Comparison of ENCODE assay signal across 10 cellular contexts in genomic region chr4:113837397-113837796, GRCh38.
DNase-seq lines count a peak whose midpoint lies in the region; ATAC-seq and TF ChIP-seq lines count a peak whose summit lies in the region.
"Had no signal": no experiment of that assay in that cellular context is flagged by ENCODE, and none has a peak within 500 bp of the region (broad histone marks: within the 10 kb centered on the region; RNA-seq: fewer than 3 reads in every experiment).

No MANE protein-coding gene starts in this region.

- no peaks in the 10 kb centered on the region for H3K9me3 ChIP-seq in upper lobe of right lung

- no peaks in the 10 kb centered on the region for H3K36me3 ChIP-seq in upper lobe of right lung

- CTCF ChIA-PET in activated CD4-positive, alpha-beta T cell treated with anti-CD3 and anti-CD28 coated beads, Interleukin-2, amount 10 ng/mL, durations not matched to agents 7 days and 5 days (lab: Charles Lee): interaction anchor here (1.0 to 1.4 kb wide), 2 partner anchors 11 to 12 kb away, joined by 3 to 5 read pairs; no protein-coding TSS in a partner anchor

- no peaks in the 10 kb centered on the region for H3K36me3 Mint-ChIP-seq in activated CD4-positive, alpha-beta T cell treated with anti-CD3 and anti-CD28 coated beads, Interleukin-2, amount 10 ng/mL, durations not matched to agents 7 days and 5 days (ENCODE audit: low read depth)
- H3K36me3 Mint-ChIP-seq: activated naive CD8-positive, alpha-beta T cell treated with anti-CD3 and anti-CD28 coated beads, Interleukin-2, amount 10 ng/mL, durations not matched to agents 7 days and 5 days; CD4-positive, CD25-positive, alpha-beta regulatory T cell had no signal

- POLR2A ChIA-PET in activated CD4-positive, alpha-beta T cell treated with anti-CD3 and anti-CD28 coated beads, Interleukin-2, amount 10 ng/mL, durations not matched to agents 7 days and 5 days (lab: Charles Lee): no interaction called here

- H3K4me1 Mint-ChIP-seq in activated CD4-positive, alpha-beta T cell treated with anti-CD3 and anti-CD28 coated beads, Interleukin-2, amount 10 ng/mL, durations not matched to agents 7 days and 5 days: no peaks in the 10 kb centered on the region
- H3K4me1 Mint-ChIP-seq: activated naive CD8-positive, alpha-beta T cell treated with anti-CD3 and anti-CD28 coated beads, Interleukin-2, amount 10 ng/mL, durations not matched to agents 7 days and 5 days had no signal

- no peaks in the 10 kb centered on the region for H3K27me3 ChIP-seq in upper lobe of right lung

- no peaks in the 10 kb centered on the region for H3K9me3 Mint-ChIP-seq in activated CD4-positive, alpha-beta T cell treated with anti-CD3 and anti-CD28 coated beads, Interleukin-2, amount 10 ng/mL, durations not matched to agents 7 days and 5 days
- H3K9me3 Mint-ChIP-seq: CD4-positive, CD25-positive, alpha-beta regulatory T cell had no signal

- ATAC-seq in activated CD4-positive, CD25-positive, alpha-beta regulatory T cell treated with anti-CD3 and anti-CD28 coated beads, Interleukin-2, amount 50 U/mL, for 24 hours: peak; percentile 71 to 73
- ATAC-seq in HG02678 (IDR thresholded peaks at IDR 0.05; ENCODE audit: unreplicated experiment) (peak; percentile 99), upper lobe of right lung (peak; percentile 84)

- intact Hi-C loops in upper lobe of right lung (cut with DNase I): no loop called here

- no peak overlapping the region for H3K4me3 Mint-ChIP-seq in activated CD4-positive, alpha-beta T cell treated with anti-CD3 and anti-CD28 coated beads, Interleukin-2, amount 10 ng/mL, durations not matched to agents 7 days and 5 days
- H3K4me3 Mint-ChIP-seq: activated naive CD8-positive, alpha-beta T cell treated with anti-CD3 and anti-CD28 coated beads, Interleukin-2, amount 10 ng/mL, durations not matched to agents 7 days and 5 days; CD4-positive, CD25-positive, alpha-beta regulatory T cell had no signal

- H3K4me3 ChIP-seq in upper lobe of right lung: no peak overlapping the region

- no peak overlapping the region for H3K27ac ChIP-seq in upper lobe of right lung

- peaks cover 10% of the 10 kb centered on the region for H3K4me1 ChIP-seq in upper lobe of right lung

- H3K27ac Mint-ChIP-seq in activated CD4-positive, alpha-beta T cell treated with anti-CD3 and anti-CD28 coated beads, Interleukin-2, amount 10 ng/mL, durations not matched to agents 7 days and 5 days: no peak overlapping the region
- H3K27ac Mint-ChIP-seq: activated naive CD8-positive, alpha-beta T cell treated with anti-CD3 and anti-CD28 coated beads, Interleukin-2, amount 10 ng/mL, durations not matched to agents 7 days and 5 days; CD4-positive, CD25-positive, alpha-beta regulatory T cell had no signal

- H3K27me3 Mint-ChIP-seq in activated CD4-positive, alpha-beta T cell treated with anti-CD3 and anti-CD28 coated beads, Interleukin-2, amount 10 ng/mL, durations not matched to agents 7 days and 5 days: no peaks in the 10 kb centered on the region
- H3K27me3 Mint-ChIP-seq: activated naive CD8-positive, alpha-beta T cell treated with anti-CD3 and anti-CD28 coated beads, Interleukin-2, amount 10 ng/mL, durations not matched to agents 7 days and 5 days had no signal

- no peak for TF ChIP-seq CTCF in upper lobe of right lung (IDR thresholded peaks at IDR 0.05)

- DNase-seq in activated CD4-positive, CD25-positive, alpha-beta regulatory T cell (lab: John Stamatoyannopoulos, UW): no peak
- DNase-seq in NCI-H2227 treated with DMSO at 0.1 percent for 48 hours (lab: John Stamatoyannopoulos, UW) (peak; percentile 29), fibroblast of gingiva (ENCODE audit: low read depth) (peak; percentile 86), upper lobe of right lung (no peak), HT-29 (ENCODE audit: low spot score) (no peak)
- DNase-seq in activated CD4-positive, alpha-beta T cell treated with anti-CD3 and anti-CD28 coated beads, Interleukin-2, amount 10 ng/mL, durations not matched to agents 7 days and 5 days: no peak
- DNase-seq: activated naive CD8-positive, alpha-beta T cell treated with anti-CD3 and anti-CD28 coated beads, Interleukin-2, amount 10 ng/mL, durations not matched to agents 7 days and 5 days had no signal

Comparison
In these comparisons a context has a peak if more than half of its experiments do, and no peak if none do; other contexts are left out.
1. DNase-seq: peak in NCI-H2227 treated with DMSO at 0.1 percent for 48 hours (single experiment) and fibroblast of gingiva (single experiment); none in activated CD4-positive, CD25-positive, alpha-beta regulatory T cell (0 of 4), upper lobe of right lung (single experiment), HT-29 (single experiment) and activated CD4-positive, alpha-beta T cell treated with anti-CD3 and anti-CD28 coated beads, Interleukin-2, amount 10 ng/mL, durations not matched to agents 7 days and 5 days (single experiment).
2. Peak in every context shown above with its lines, with median percentiles within 50 percentile points of each other: ATAC-seq.